In the genomic region with DNA sequence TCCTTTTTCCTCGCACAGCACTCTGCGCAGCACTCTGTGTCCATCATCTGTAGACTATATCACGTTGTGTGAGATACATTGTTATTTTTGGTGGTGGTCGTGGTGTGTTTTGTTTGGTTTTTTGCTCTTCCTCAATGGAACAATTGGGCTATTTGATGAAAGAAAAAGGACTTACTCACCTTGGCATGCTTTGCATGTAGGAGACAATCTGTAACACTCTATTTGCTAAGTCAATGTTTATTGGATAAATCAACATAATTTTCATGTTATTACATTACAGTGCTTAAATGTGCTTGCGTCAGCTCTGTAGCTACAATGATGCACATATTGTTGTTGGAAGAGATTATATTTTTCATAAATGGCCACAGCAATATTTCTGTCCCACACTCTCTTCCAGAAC, we compare ENCODE assay signal across 22 cellular contexts. TPM values are rescaled to one million over a fixed set of nuclear protein-coding genes. Genes with fewer than 3 reads are reported as not detected.
DNase-seq lines count a peak whose midpoint lies in the region; ATAC-seq and TF ChIP-seq lines count a peak whose summit lies in the region.
"Had no signal": no experiment of that assay in that cellular context is flagged by ENCODE, and none has a peak within 500 bp of the region (broad histone marks: within the 10 kb centered on the region; RNA-seq: fewer than 3 reads in every experiment).

No MANE protein-coding gene starts in this region.

- no peaks in the 10 kb centered on the region for H3K79me2 ChIP-seq in SK-N-SH (ENCODE audit: insufficient read depth)

- ATAC-seq in SK-N-SH treated with all-trans-retinoic acid at 6 μM for 48 hours, result no peak
- ATAC-seq in HG02678 (IDR thresholded peaks at IDR 0.05; ENCODE audit: unreplicated experiment), result no peak

- H3K4me2 ChIP-seq in SK-N-SH, result 0 out of 2 replicates have a peak overlapping the region, but pooled peaks have one; percentile 78
- H3K4me2 ChIP-seq: BLaER1 had no signal

- H3K9me3 Mint-ChIP-seq in chondrocyte (ENCODE audit: low read depth) (no peaks in the 10 kb centered on the region), nephron (peaks cover 4% of the 10 kb centered on the region), type B pancreatic cell (no peaks in the 10 kb centered on the region)
- H3K9me3 Mint-ChIP-seq: CD4-positive, alpha-beta T cell had no signal

- H3K36me3 ChIP-seq in SK-N-SH (replicated peaks in 1 of 2; ENCODE audit: control insufficient read depth in 1 of 2, insufficient read depth in 2 of 2, low read length in 1 of 2) (no peaks in the 10 kb centered on the region), testis (ENCODE audit: low read depth, missing control alignments) (no peaks in the 10 kb centered on the region)
- H3K36me3 ChIP-seq: BLaER1 had no signal

- H3K27ac ChIP-seq in SK-N-SH (ENCODE audit: low read depth in 2 of 2, low read length in 1 of 2), result no peak overlapping the region
- H3K27ac ChIP-seq in testis, result no peak overlapping the region
- no peak overlapping the region for H3K27ac ChIP-seq in substantia nigra (ENCODE audit: low read depth, low read length, poor library complexity, severe bottlenecking)
- H3K27ac ChIP-seq: BLaER1, GM23248 had no signal

- TF ChIP-seq RAD21 in SK-N-SH (IDR thresholded peaks at IDR 0.05; ENCODE audit: low read length), result no peak

- H3K27ac Mint-ChIP-seq in chondrocyte (ENCODE audit: unreplicated experiment) (peak overlapping the region; percentile 82), nephron (peak overlapping the region in 2 of 3 experiments; percentile 39 to 61), type B pancreatic cell (peak overlapping the region; percentile 9)
- H3K27ac Mint-ChIP-seq: CD4-positive, alpha-beta T cell had no signal

- TF ChIP-seq CTCF in SK-N-SH (IDR thresholded peaks at IDR 0.05) (no peak), chondrocyte (IDR thresholded peaks at IDR 0.05) (no peak), nephron (IDR thresholded peaks at IDR 0.05; ENCODE audit: unreplicated experiment in 3 of 3) (no peak), type B pancreatic cell (conservative IDR thresholded peaks at IDR 0.05) (no peak), testis (IDR thresholded peaks at IDR 0.05) (no peak)

- H2AFZ ChIP-seq in SK-N-SH (ENCODE audit: low read depth), result no peak overlapping the region
- H2AFZ ChIP-seq: GM23248 had no signal

- no peak overlapping the region for H3K4me3 ChIP-seq in SK-N-SH (ENCODE audit: low read depth in 2 of 2, low read length in 1 of 2)
- no peak overlapping the region for H3K4me3 ChIP-seq in testis
- H3K4me3 ChIP-seq: BLaER1, GM23248 had no signal

- H3K27me3 Mint-ChIP-seq in chondrocyte (ENCODE audit: low read depth) (no peaks in the 10 kb centered on the region), nephron (ENCODE audit: low read depth) (no peaks in the 10 kb centered on the region), type B pancreatic cell (no peaks in the 10 kb centered on the region)
- H3K27me3 Mint-ChIP-seq: CD4-positive, alpha-beta T cell had no signal

- H3K4me1 Mint-ChIP-seq in chondrocyte (ENCODE audit: low read depth) (peaks cover 28% of the 10 kb centered on the region), nephron (peaks cover 22% of the 10 kb centered on the region), type B pancreatic cell (ENCODE audit: unreplicated experiment) (no peaks in the 10 kb centered on the region)

- peaks cover 11% of the 10 kb centered on the region; the same call in 1 of the 2 replicates for H3K27me3 ChIP-seq in SK-N-SH (ENCODE audit: insufficient read depth)
- no peaks in the 10 kb centered on the region for H3K27me3 ChIP-seq in testis
- H3K27me3 ChIP-seq: BLaER1 had no signal

- no peak for TF ChIP-seq EP300 in SK-N-SH (IDR thresholded peaks at IDR 0.05; ENCODE audit: borderline replicate concordance in 1 of 2, low read depth in 1 of 2, low read length in 1 of 2)

- no peaks in the 10 kb centered on the region for H3K9me3 ChIP-seq in SK-N-SH
- H3K9me3 ChIP-seq in testis, result no peaks in the 10 kb centered on the region
- H3K9me3 ChIP-seq: BLaER1 had no signal

- DNase-seq in SK-N-SH (no peak), chondrocyte (ENCODE audit: low spot score) (no peak), type B pancreatic cell (ENCODE audit: extremely low spot score, unreplicated experiment) (no peak), testis (no peak), substantia nigra (lab: John Stamatoyannopoulos, UW) (no peak)
- DNase-seq: 8988T; CD4-positive, alpha-beta T cell; H7; KG1; MM.1S; NCI-H1048; NCI-H1417; NCI-H1694; NCI-H2081; NCI-H2227 treated with DMSO at 0.1 percent for 48 hours; NCI-H526 treated with DMSO at 0.1 percent for 48 hours; SHP77 had no signal

- WGBS in SK-N-SH (ENCODE audit: low lambda C conversion rate), result 32% methylated on average over 5 of the region's 5 CpGs
- WGBS in testis, 2 donors, result 74 to 78% methylated on average over 5 of the region's 5 CpGs

- no peak overlapping the region for H3K9ac ChIP-seq in SK-N-SH
- H3K9ac ChIP-seq: BLaER1, GM23248 had no signal

- H3K4me3 Mint-ChIP-seq in chondrocyte (ENCODE audit: unreplicated experiment) (no peak overlapping the region), nephron (no peak overlapping the region), type B pancreatic cell (no peak overlapping the region)
- H3K4me3 Mint-ChIP-seq: CD4-positive, alpha-beta T cell had no signal

- H3K36me3 Mint-ChIP-seq in chondrocyte (ENCODE audit: low read depth) (no peaks in the 10 kb centered on the region), nephron (ENCODE audit: low read depth) (no peaks in the 10 kb centered on the region), type B pancreatic cell (no peaks in the 10 kb centered on the region)

- intact Hi-C loops in testis (cut with DNase I; ENCODE audit: low total_unique reads), result no loop called here

- CTCF ChIA-PET in SK-N-SH (lab: Yijun Ruan, JAX), result no interaction called here

- no peak for TF ChIP-seq POLR2A in testis (IDR thresholded peaks at IDR 0.05)

- POLR2A ChIA-PET in SK-N-SH (lab: Yijun Ruan, JAX), result no interaction called here

- H3K4me1 ChIP-seq in SK-N-SH (ENCODE audit: control insufficient read depth in 1 of 2, insufficient read depth in 2 of 2, low read depth in 1 of 2, low read length in 1 of 2) (peaks cover 0 to 5% of the 10 kb centered on the region in 2 experiments; a peak in 1 of 4 replicates), testis (no peaks in the 10 kb centered on the region)
- H3K4me1 ChIP-seq: BLaER1 had no signal

- H3F3A ChIP-seq in SK-N-SH (replicated peaks; ENCODE audit: insufficient read depth), result peaks cover 16% of the 10 kb centered on the region

- H3K9me2 ChIP-seq in SK-N-SH, result no peaks in the 10 kb centered on the region

- no peaks in the 10 kb centered on the region for H4K20me1 ChIP-seq in SK-N-SH (ENCODE audit: insufficient read depth)
- H4K20me1 ChIP-seq: BLaER1 had no signal

TF ChIP-seq in SK-N-SH, 30 proteins besides CTCF, POLR2A, EP300 and RAD21 (continues in another document):
- TF ChIP-seq, protein P1, sequence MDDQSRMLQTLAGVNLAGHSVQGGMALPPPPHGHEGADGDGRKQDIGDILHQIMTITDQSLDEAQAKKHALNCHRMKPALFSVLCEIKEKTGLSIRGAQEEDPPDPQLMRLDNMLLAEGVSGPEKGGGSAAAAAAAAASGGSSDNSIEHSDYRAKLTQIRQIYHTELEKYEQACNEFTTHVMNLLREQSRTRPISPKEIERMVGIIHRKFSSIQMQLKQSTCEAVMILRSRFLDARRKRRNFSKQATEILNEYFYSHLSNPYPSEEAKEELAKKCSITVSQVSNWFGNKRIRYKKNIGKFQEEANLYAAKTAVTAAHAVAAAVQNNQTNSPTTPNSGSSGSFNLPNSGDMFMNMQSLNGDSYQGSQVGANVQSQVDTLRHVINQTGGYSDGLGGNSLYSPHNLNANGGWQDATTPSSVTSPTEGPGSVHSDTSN (IDR thresholded peaks at IDR 0.05), result no peak
- TF ChIP-seq RFX5 (IDR thresholded peaks at IDR 0.05; ENCODE audit: low read length) (no peak), MEF2A (IDR thresholded peaks at IDR 0.05; ENCODE audit: borderline replicate concordance, low read depth) (no peak), SIN3A (IDR thresholded peaks at IDR 0.05; ENCODE audit: borderline replicate concordance, low read depth, low read length) (no peak), EZH2phosphoT487 (IDR thresholded peaks at IDR 0.05; ENCODE audit: borderline replicate concordance, low read depth) (no peak)

TF ChIP-seq in SK-N-SH treated with all-trans-retinoic acid at 6 μM for 48 hours, 23 proteins besides CTCF, POLR2A, EP300 and RAD21 (continues in another document):
- no peak for TF ChIP-seq ZNF70 (CRISPR knock-in tag; IDR thresholded peaks at IDR 0.05)
- TF ChIP-seq, protein P2, sequence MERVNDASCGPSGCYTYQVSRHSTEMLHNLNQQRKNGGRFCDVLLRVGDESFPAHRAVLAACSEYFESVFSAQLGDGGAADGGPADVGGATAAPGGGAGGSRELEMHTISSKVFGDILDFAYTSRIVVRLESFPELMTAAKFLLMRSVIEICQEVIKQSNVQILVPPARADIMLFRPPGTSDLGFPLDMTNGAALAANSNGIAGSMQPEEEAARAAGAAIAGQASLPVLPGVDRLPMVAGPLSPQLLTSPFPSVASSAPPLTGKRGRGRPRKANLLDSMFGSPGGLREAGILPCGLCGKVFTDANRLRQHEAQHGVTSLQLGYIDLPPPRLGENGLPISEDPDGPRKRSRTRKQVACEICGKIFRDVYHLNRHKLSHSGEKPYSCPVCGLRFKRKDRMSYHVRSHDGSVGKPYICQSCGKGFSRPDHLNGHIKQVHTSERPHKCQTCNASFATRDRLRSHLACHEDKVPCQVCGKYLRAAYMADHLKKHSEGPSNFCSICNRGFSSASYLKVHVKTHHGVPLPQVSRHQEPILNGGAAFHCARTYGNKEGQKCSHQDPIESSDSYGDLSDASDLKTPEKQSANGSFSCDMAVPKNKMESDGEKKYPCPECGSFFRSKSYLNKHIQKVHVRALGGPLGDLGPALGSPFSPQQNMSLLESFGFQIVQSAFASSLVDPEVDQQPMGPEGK (CRISPR knock-in tag; IDR thresholded peaks at IDR 0.05; ENCODE audit: borderline replicate concordance), result no peak

RNA-seq across cellular contexts. Expression of a gene that starts 12.5 kb away (rescaled TPM):
- 149 and 346 TPM in 2 replicates for polyA plus RNA-seq in SK-N-SH (2012; rRNA removed)
- 202 and 224 TPM in 2 replicates for polyA plus RNA-seq in SK-N-SH (2012; cell fraction: cytosol; rRNA removed)
- 119 and 169 TPM in 2 replicates for polyA plus RNA-seq in SK-N-SH (2012; cell fraction: nucleus; rRNA removed)
- total RNA-seq in chondrocyte, result 381 to 570 TPM (median 560 TPM) in 3 replicates
- 292 and 372 TPM in 2 replicates for total RNA-seq in type B pancreatic cell (ENCODE audit: low replicate concordance)
- 1,000 to 10,000 TPM in 1 of 2 donors, 100 to 1,000 TPM in 1; 733 to 1,032 TPM for total RNA-seq in testis
- 450 TPM for polyA plus RNA-seq in testis (ENCODE audit: insufficient read depth, low read depth, low replicate concordance)

Comparison
In these comparisons a context has a peak if more than half of its experiments do, and no peak if none do; other contexts are left out.
1. H3K27ac Mint-ChIP-seq: peak in every context shown above with its lines; median percentile 82 in chondrocyte; 50 in nephron; 9 in type B pancreatic cell.